Comparison of ENCODE assay signal across 8 cellular contexts in the genomic region with DNA sequence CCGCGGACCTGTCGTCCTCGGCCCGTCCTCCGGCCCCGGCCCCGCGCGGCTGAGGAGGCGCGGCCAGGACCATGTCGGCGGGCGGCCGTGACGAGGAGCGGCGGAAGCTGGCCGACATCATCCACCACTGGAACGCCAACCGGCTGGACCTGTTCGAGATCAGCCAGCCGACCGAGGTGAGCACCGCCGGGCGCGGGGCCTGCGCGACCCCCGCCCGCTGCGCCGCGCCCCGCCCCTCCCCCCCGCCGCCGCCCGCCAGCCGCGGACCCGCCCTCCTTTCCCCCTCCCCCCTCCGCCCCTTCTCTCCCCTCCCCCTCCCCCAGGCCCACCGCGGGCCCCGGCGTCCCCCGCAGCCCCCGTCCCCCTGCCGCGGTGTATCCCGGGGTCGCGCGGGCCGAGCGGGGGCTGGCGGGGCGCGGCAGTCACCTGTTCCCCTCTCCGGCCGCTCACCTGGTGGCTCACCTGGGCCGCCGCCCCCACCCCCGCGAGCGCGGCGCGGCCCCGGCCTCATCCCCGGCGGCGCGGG. TPM values are rescaled to one million over a fixed set of nuclear protein-coding genes. Genes with fewer than 3 reads are reported as not detected.
A peak's percentile ranks its signal among the peaks of the same experiment; 100 is the strongest.
DNase-seq lines count a peak whose midpoint lies in the region; TF ChIP-seq lines count a peak whose summit lies in the region.

No MANE protein-coding gene starts in this region.

- no peaks in the 10 kb centered on the region for H3K36me3 Mint-ChIP-seq in activated naive CD8-positive, alpha-beta T cell
- peaks cover 1% of the 10 kb centered on the region for H3K36me3 Mint-ChIP-seq in activated naive CD8-positive, alpha-beta T cell treated with anti-CD3 and anti-CD28 coated beads for 36 hours
- H3K36me3 Mint-ChIP-seq in HFFc6 (ENCODE audit: low read depth), result no peaks in the 10 kb centered on the region
- no peaks in the 10 kb centered on the region for H3K36me3 Mint-ChIP-seq in activated T-helper 2 cell treated with anti-CD3 and anti-CD28 coated beads, Interferon-gamma antibody, Interleukin-2, Interleukin-4, amounts not matched to agents 10 μg/mL and 5 μg/mL and 100 μg/mL, durations not matched to agents 14 hours and 24 hours and 36 hours (ENCODE audit: low read depth)

- H3K9me3 ChIP-seq in colonic mucosa, result no peaks in the 10 kb centered on the region
- H3K9me3 ChIP-seq in mucosa of rectum (ENCODE audit: control insufficient read depth in 2 of 2, low read length in 2 of 2), result no peaks in the 10 kb centered on the region

- H3K4me1 Mint-ChIP-seq in activated naive CD8-positive, alpha-beta T cell (ENCODE audit: low read depth), result peaks cover 24% of the 10 kb centered on the region
- peaks cover 29% of the 10 kb centered on the region for H3K4me1 Mint-ChIP-seq in activated naive CD8-positive, alpha-beta T cell treated with anti-CD3 and anti-CD28 coated beads for 36 hours
- peaks cover 62% of the 10 kb centered on the region for H3K4me1 Mint-ChIP-seq in HFFc6 (ENCODE audit: low read depth)
- peaks cover 32% of the 10 kb centered on the region for H3K4me1 Mint-ChIP-seq in activated T-helper 2 cell treated with anti-CD3 and anti-CD28 coated beads, Interferon-gamma antibody, Interleukin-2, Interleukin-4, amounts not matched to agents 10 μg/mL and 5 μg/mL and 100 μg/mL, durations not matched to agents 14 hours and 24 hours and 36 hours (ENCODE audit: low read depth)

- H3K9ac ChIP-seq in colonic mucosa (ENCODE audit: low read depth in 2 of 2, low read length in 2 of 2) (peak overlapping the region in 1 of 2 donors; percentile 86), mucosa of rectum (ENCODE audit: low read depth in 1 of 2, low read length in 2 of 2) (peak overlapping the region in 1 of 2 donors; percentile 84)

- no peaks in the 10 kb centered on the region for H3K36me3 ChIP-seq in colonic mucosa
- no peaks in the 10 kb centered on the region for H3K36me3 ChIP-seq in mucosa of rectum (ENCODE audit: control insufficient read depth in 2 of 2, insufficient read depth in 2 of 2, low read length in 2 of 2)

- no peaks in the 10 kb centered on the region for H3K9me3 Mint-ChIP-seq in activated naive CD8-positive, alpha-beta T cell (ENCODE audit: low read depth)
- no peaks in the 10 kb centered on the region for H3K9me3 Mint-ChIP-seq in activated naive CD8-positive, alpha-beta T cell treated with anti-CD3 and anti-CD28 coated beads for 36 hours
- H3K9me3 Mint-ChIP-seq in HFFc6, result no peaks in the 10 kb centered on the region
- no peaks in the 10 kb centered on the region for H3K9me3 Mint-ChIP-seq in activated T-helper 2 cell treated with anti-CD3 and anti-CD28 coated beads, Interferon-gamma antibody, Interleukin-2, Interleukin-4, amounts not matched to agents 10 μg/mL and 5 μg/mL and 100 μg/mL, durations not matched to agents 14 hours and 24 hours and 36 hours

- no peak overlapping the region for H3K27ac ChIP-seq in colonic mucosa
- peak overlapping the region; percentile 78 to 92 for H3K27ac ChIP-seq in mucosa of rectum (ENCODE audit: low read depth in 2 of 2, low read length in 2 of 2)

- peak overlapping the region; percentile 45 for H3K4me3 ChIP-seq in colonic mucosa
- H3K4me3 ChIP-seq in mucosa of rectum (ENCODE audit: low read length in 2 of 2), result peak overlapping the region; percentile 71 to 83

- DNase-seq in activated naive CD8-positive, alpha-beta T cell treated with anti-CD3 and anti-CD28 coated beads for 36 hours, result no peak
- DNase-seq in HFFc6, result no peak
- peak; percentile 58 for DNase-seq in NCI-H1105 treated with DMSO at 0.1 percent for 48 hours (lab: John Stamatoyannopoulos, UW)
- no peak for DNase-seq in colonic mucosa
- no peak for DNase-seq in activated T-helper 2 cell treated with anti-CD3 and anti-CD28 coated beads, Interferon-gamma antibody, Interleukin-2, Interleukin-4, amounts not matched to agents 10 μg/mL and 5 μg/mL and 100 μg/mL, durations not matched to agents 14 hours and 24 hours and 36 hours (ENCODE audit: low spot score)
- DNase-seq in T1000 (lab: John Stamatoyannopoulos, UW), result no peak

- peak overlapping the region; percentile 84 for H3K4me3 Mint-ChIP-seq in activated naive CD8-positive, alpha-beta T cell
- H3K4me3 Mint-ChIP-seq in activated naive CD8-positive, alpha-beta T cell treated with anti-CD3 and anti-CD28 coated beads for 36 hours, result no peak overlapping the region
- H3K4me3 Mint-ChIP-seq in HFFc6, result peak overlapping the region; percentile 95
- H3K4me3 Mint-ChIP-seq in activated T-helper 2 cell treated with anti-CD3 and anti-CD28 coated beads, Interferon-gamma antibody, Interleukin-2, Interleukin-4, amounts not matched to agents 10 μg/mL and 5 μg/mL and 100 μg/mL, durations not matched to agents 14 hours and 24 hours and 36 hours (ENCODE audit: low read depth), result no peak overlapping the region

- no peak overlapping the region for H3K27ac Mint-ChIP-seq in activated naive CD8-positive, alpha-beta T cell
- no peak overlapping the region for H3K27ac Mint-ChIP-seq in activated naive CD8-positive, alpha-beta T cell treated with anti-CD3 and anti-CD28 coated beads for 36 hours
- H3K27ac Mint-ChIP-seq in HFFc6, result no peak overlapping the region
- no peak overlapping the region for H3K27ac Mint-ChIP-seq in activated T-helper 2 cell treated with anti-CD3 and anti-CD28 coated beads, Interferon-gamma antibody, Interleukin-2, Interleukin-4, amounts not matched to agents 10 μg/mL and 5 μg/mL and 100 μg/mL, durations not matched to agents 14 hours and 24 hours and 36 hours

- H3K27me3 ChIP-seq in colonic mucosa, result no peaks in the 10 kb centered on the region
- no peaks in the 10 kb centered on the region for H3K27me3 ChIP-seq in mucosa of rectum (ENCODE audit: control insufficient read depth in 2 of 2, insufficient read depth in 2 of 2, low read length in 2 of 2)

- H3K4me1 ChIP-seq in colonic mucosa, result peaks cover 2% of the 10 kb centered on the region
- H3K4me1 ChIP-seq in mucosa of rectum (ENCODE audit: control insufficient read depth in 2 of 2, insufficient read depth in 2 of 2, low read length in 2 of 2), result peaks cover 5 to 10% of the 10 kb centered on the region in 2 donors

- H3K27me3 Mint-ChIP-seq in activated naive CD8-positive, alpha-beta T cell, result peaks cover 44% of the 10 kb centered on the region
- H3K27me3 Mint-ChIP-seq in activated naive CD8-positive, alpha-beta T cell treated with anti-CD3 and anti-CD28 coated beads for 36 hours, result peaks cover 79% of the 10 kb centered on the region
- no peaks in the 10 kb centered on the region; the same call in 1 of the 2 replicates for H3K27me3 Mint-ChIP-seq in HFFc6 (ENCODE audit: insufficient read depth)
- peaks cover 69% of the 10 kb centered on the region for H3K27me3 Mint-ChIP-seq in activated T-helper 2 cell treated with anti-CD3 and anti-CD28 coated beads, Interferon-gamma antibody, Interleukin-2, Interleukin-4, amounts not matched to agents 10 μg/mL and 5 μg/mL and 100 μg/mL, durations not matched to agents 14 hours and 24 hours and 36 hours (ENCODE audit: low read depth)

- no peak for TF ChIP-seq CTCF in HFFc6 (IDR thresholded peaks at IDR 0.05)
- no peak for TF ChIP-seq CTCF in colonic mucosa (IDR thresholded peaks at IDR 0.05)

- intact Hi-C loops in colonic mucosa (cut with DNase I), result no loop called here
- intact Hi-C loops in activated T-helper 2 cell treated with anti-CD3 and anti-CD28 coated beads, Interferon-gamma antibody, Interleukin-2, Interleukin-4, amounts not matched to agents 10 μg/mL and 5 μg/mL and 100 μg/mL, durations not matched to agents 14 hours and 24 hours and 36 hours (cut with micrococcal nuclease), result loop anchor here (5.0 kb wide), 1 partner anchor 120 kb away; no protein-coding TSS in a partner anchor

RNA-seq across cellular contexts. Expression of a gene that starts 0.4 kb away (rescaled TPM):
- 10 to 100 TPM; 18.7 to 23.5 TPM for total RNA-seq in activated naive CD8-positive, alpha-beta T cell treated with anti-CD3 and anti-CD28 coated beads for 36 hours
- 10 to 100 TPM; 16.1 to 20.3 (median 17.4) TPM for total RNA-seq in HFFc6 (2021; fragmentation: NEBNext Ultra II Directional; extraction: Animal tissue kit (Norgen Biotek cat#: 25700))
- total RNA-seq in colonic mucosa, result 100 to 1,000 TPM; 213 to 232 TPM
- 28.2 and 33.1 TPM in 2 replicates for total RNA-seq in activated T-helper 2 cell treated with anti-CD3 and anti-CD28 coated beads, Interferon-gamma antibody, Interleukin-2, Interleukin-4, amounts not matched to agents 10 μg/mL and 5 μg/mL and 100 μg/mL, durations not matched to agents 14 hours and 24 hours and 36 hours

Comparison
In these comparisons a context has a peak if more than half of its experiments do, and no peak if none do; other contexts are left out.
1. H3K4me3 Mint-ChIP-seq: peak in activated naive CD8-positive, alpha-beta T cell (single experiment) and HFFc6 (single experiment); none in activated naive CD8-positive, alpha-beta T cell treated with anti-CD3 and anti-CD28 coated beads for 36 hours (single experiment) and activated T-helper 2 cell treated with anti-CD3 and anti-CD28 coated beads, Interferon-gamma antibody, Interleukin-2, Interleukin-4, amounts not matched to agents 10 μg/mL and 5 μg/mL and 100 μg/mL, durations not matched to agents 14 hours and 24 hours and 36 hours (single experiment).